ENCODE assay signal across 7 cellular contexts in the genomic region with DNA sequence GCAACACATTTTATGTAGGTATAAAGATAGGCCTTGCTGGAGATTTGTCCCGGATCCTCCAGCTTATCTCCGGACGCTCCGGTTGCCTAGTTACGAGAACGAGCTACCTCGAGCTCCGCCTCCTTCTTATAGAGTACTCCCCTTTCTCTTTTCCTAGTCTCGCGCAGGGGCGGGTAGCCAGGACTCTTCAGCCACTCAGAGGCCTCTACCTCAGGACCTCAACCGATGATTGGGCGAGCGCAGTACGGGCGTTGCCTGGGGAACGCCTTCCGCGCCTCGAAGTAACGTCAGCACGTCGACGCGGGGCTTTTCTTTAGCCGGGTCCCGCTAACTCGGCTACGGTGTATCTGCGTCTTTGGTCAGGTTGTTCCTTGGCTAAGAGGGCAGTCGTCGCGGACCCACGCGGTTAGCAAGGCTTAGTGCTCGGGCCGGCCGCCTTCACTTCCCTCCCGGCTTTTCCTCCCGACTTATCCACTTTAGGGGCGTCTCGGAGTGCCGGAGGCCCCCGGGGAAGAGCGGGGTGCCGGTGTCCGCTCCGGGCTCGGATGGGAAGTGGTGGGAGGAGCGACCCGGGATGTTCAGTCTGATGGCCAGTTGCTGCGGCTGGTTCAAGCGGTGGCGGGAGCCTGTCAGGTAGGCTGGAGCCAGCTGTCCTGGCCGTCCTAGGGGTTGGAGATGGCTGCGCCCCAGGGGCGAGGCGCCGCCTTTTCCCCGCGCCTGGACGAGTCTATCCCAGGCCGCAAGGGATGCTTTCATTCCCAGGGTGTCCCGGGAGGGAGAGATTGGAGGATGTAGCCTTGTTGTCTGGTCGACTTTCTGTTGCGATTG. TPM values are rescaled to one million over a fixed set of nuclear protein-coding genes. Genes with fewer than 3 reads are reported as not detected.
DNase-seq lines count a peak whose midpoint lies in the region; ATAC-seq, FAIRE-seq and TF ChIP-seq lines count a peak whose summit lies in the region.

A gene (plus strand): TSS at position 306 of the 828 bp plus-strand sequence. CDS start 269 bp downstream, at position 575.

- H3K4me1 ChIP-seq in body of pancreas, result peaks cover 14% of the 10 kb centered on the region

- DNase-seq in NCI-H2107 (lab: John Stamatoyannopoulos, UW) (peak; percentile 96), body of pancreas (peak; percentile 97 to 99 (median 98)), iPS DF 19.7 (ENCODE audit: low read depth, low spot score) (peak; percentile 92), sciatic nerve (ENCODE audit: low spot score) (peak; percentile 97)

- intact Hi-C loops in body of pancreas (cut with DNase I), result loop anchor here (10.0 kb wide), 1 partner anchor 85 kb away; a partner anchor contains a TSS
- intact Hi-C loops in sciatic nerve (cut with DNase I), result no loop called here

- peak in 1 of 7 experiments; percentile 24 for TF ChIP-seq CTCF in body of pancreas (IDR thresholded peaks at IDR 0.05)

- TF ChIP-seq POLR2A in body of pancreas (IDR thresholded peaks at IDR 0.05), result peak; percentile 20 to 82 (median 81)

- peak within 1 kb of the TSS; percentile 60 to 86 for H3K4me3 ChIP-seq in body of pancreas

- ATAC-seq in GM18519 (IDR thresholded peaks at IDR 0.05; ENCODE audit: low FRiP score, unreplicated experiment), result peak; percentile 100
- ATAC-seq in HG03060 (IDR thresholded peaks at IDR 0.05; ENCODE audit: low read depth, unreplicated experiment), result peak; percentile 100
- peak; percentile 100 for ATAC-seq in body of pancreas
- peak; percentile 100 for ATAC-seq in sciatic nerve

- peak; percentile 98 for FAIRE-seq in TTC549 (lab: Jason Lieb, UNC)

- H3K27me3 ChIP-seq in body of pancreas, result no peaks in the 10 kb centered on the region

- no peaks in the 10 kb centered on the region for H3K9me3 ChIP-seq in body of pancreas

- peak within 1 kb of the TSS; percentile 75 to 92 (median 85) for H3K27ac ChIP-seq in body of pancreas

- no peaks in the 10 kb centered on the region for H3K36me3 ChIP-seq in body of pancreas (replicated peaks in 1 of 2; ENCODE audit: insufficient read depth in 1 of 2, low read depth in 2 of 2)

- WGBS in body of pancreas, 2 donors, result 0% methylated on average over 31 to 66 of the region's 66 CpGs

RNA-seq across cellular contexts. Expression of the gene that starts here (rescaled TPM):
- total RNA-seq in body of pancreas (10 to 100 TPM in 1 of 2 donors, 1 to 10 TPM in 1; 6.7 to 10.5 TPM), sciatic nerve (29.7 TPM)

Comparison
In these comparisons a context has a peak if more than half of its experiments do, and no peak if none do; other contexts are left out.
1. Peak in every context shown above with its lines: DNase-seq, ATAC-seq, H3K4me3 ChIP-seq and H3K27ac ChIP-seq.